1 cellular context compared by ENCODE assay signal in the genomic region with DNA sequence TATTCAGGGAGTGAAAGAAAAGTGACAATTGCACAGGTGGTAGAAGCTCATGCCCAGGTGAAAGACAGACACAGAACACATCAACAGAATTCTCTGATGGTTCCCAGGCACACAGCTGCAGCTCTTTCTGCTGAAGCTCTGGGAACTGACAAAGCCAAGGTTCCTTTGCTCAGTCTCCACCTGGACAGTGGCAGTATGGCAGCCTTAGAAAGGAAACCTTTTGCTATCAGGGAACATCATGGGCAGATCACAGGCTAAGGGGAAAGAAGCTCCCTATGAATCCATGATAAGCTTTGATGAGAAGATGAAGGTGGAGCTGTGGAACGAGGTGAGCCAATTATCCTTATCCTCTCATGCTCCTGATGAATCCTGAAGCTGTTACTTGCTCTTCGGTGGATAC.
TF ChIP-seq lines count a peak whose summit lies in the region.

No MANE protein-coding gene starts in this region.

TF ChIP-seq in K562, 482 proteins besides CTCF, POLR2A, EP300 and RAD21:
- TF ChIP-seq EGR1 (conservative IDR thresholded peaks at IDR 0.05) (no peak), HNRNPL (IDR thresholded peaks at IDR 0.05; ENCODE audit: low read depth, low read length) (no peak), PHF20 (IDR thresholded peaks at IDR 0.05; ENCODE audit: partially characterized antibody) (no peak), HDGF (IDR thresholded peaks at IDR 0.05) (no peak), ZC3H11A (IDR thresholded peaks at IDR 0.05; ENCODE audit: low read depth, low read length) (no peak), NFXL1 (CRISPR knock-in tag; IDR thresholded peaks at IDR 0.05) (no peak), KAT7 (CRISPR knock-in tag; IDR thresholded peaks at IDR 0.05; ENCODE audit: borderline replicate concordance) (no peak)
